ENCODE assay signal across 20 cellular contexts in the genomic region with DNA sequence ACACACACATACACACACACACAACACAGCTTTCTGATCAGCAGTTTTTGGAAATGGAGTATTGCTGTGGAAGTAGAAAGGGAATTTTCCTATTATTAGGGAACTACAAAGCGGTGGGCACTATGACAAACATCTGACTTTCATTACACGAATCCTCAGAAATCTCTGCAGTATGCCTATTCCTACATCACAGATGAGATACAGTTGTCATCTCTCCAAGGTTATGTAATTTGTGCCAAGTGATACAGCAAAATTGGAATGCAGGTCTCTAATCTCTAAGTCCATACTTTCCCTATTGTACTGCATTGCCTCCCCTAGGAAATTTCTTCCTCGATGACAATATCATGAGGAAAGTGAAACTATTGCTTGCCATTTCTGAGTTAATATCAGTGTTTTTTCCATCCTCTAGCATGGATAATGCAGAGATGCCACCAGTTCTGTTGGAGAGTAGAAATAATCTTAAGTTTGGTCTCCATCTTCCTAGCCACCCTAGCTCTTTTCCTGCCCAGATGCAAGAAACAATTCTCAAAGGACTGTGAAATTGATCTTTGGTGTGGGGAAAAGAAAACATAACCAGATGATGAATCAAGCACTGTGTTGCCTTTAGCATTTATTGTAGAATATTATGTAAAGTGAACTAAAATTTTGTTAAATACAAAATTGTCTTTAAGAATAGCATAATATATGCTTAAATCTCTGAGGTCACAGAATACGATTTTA.
DNase-seq lines count a peak whose midpoint lies in the region; ATAC-seq and TF ChIP-seq lines count a peak whose summit lies in the region.
"Had no signal": no experiment of that assay in that cellular context is flagged by ENCODE, and none has a peak within 500 bp of the region (broad histone marks: within the 10 kb centered on the region; RNA-seq: fewer than 3 reads in every experiment).

No MANE protein-coding gene starts in this region.

- H3K79me2 ChIP-seq in mammary epithelial cell (ENCODE audit: insufficient read depth, low read length), result no peaks in the 10 kb centered on the region

- DNase-seq in GM03348 (ENCODE audit: low spot score) (peak; percentile 21), amniotic stem cell (lab: John Stamatoyannopoulos, UW) (peak; percentile 19), fibroblast of gingiva (ENCODE audit: low read depth) (peak; percentile 52), skeletal muscle cell (ENCODE audit: low read depth) (peak; percentile 40), mammary epithelial cell (no peak), NCI-H1105 (lab: John Stamatoyannopoulos, UW) (no peak), SK-N-DZ (ENCODE audit: low spot score) (no peak)
- DNase-seq: activated CD4-positive, alpha-beta T cell treated with anti-CD3 and anti-CD28 coated beads, Interleukin-2, amount 50 U/mL, for 48 hours; activated naive CD4-positive, alpha-beta T cell treated with anti-CD3 and anti-CD28 coated beads for 36 hours; dorsolateral prefrontal cortex; HFFc6; left cardiac atrium; NCI-H2029; NCI-H748 treated with DMSO at 0.1 percent for 48 hours; sigmoid colon; stimulated activated naive CD8-positive, alpha-beta T cell treated with anti-CD3 and anti-CD28 coated beads, Interleukin-15, Interleukin-2, amounts not matched to agents 100 U/mL and 50 U/mL, for 24 hours had no signal

- no peak overlapping the region for H3K4me2 ChIP-seq in mammary epithelial cell (ENCODE audit: insufficient read depth, low read depth, low read length)
- H3K4me2 ChIP-seq: GM23338 had no signal

- H2AFZ ChIP-seq in mammary epithelial cell (ENCODE audit: low read depth, low read length), result no peak overlapping the region
- H2AFZ ChIP-seq: GM23338 had no signal

- no peak for ATAC-seq in GM18907 (IDR thresholded peaks at IDR 0.05; ENCODE audit: unreplicated experiment)
- ATAC-seq: activated CD4-positive, CD25-positive, alpha-beta regulatory T cell treated with anti-CD3 and anti-CD28 coated beads, Interleukin-2, amount 50 U/mL, for 24 hours; GM23338; left cardiac atrium; stimulated activated naive CD8-positive, alpha-beta T cell treated with anti-CD3 and anti-CD28 coated beads, Interleukin-15, Interleukin-2, amounts not matched to agents 100 U/mL and 50 U/mL, for 24 hours had no signal

- H4K20me1 ChIP-seq in mammary epithelial cell (ENCODE audit: insufficient read depth, low read length), result no peaks in the 10 kb centered on the region

- no peaks in the 10 kb centered on the region for H3K4me1 ChIP-seq in mammary epithelial cell (ENCODE audit: insufficient read depth, low read length)

- no peak overlapping the region for H3K9ac ChIP-seq in mammary epithelial cell (ENCODE audit: insufficient read depth, low read length)

- no peak for TF ChIP-seq CTCF in mammary epithelial cell (conservative IDR thresholded peaks at IDR 0.05 in 1 of 2, IDR thresholded peaks at IDR 0.05 in 1 of 2; ENCODE audit: extremely low read depth in 1 of 2, insufficient read depth in 1 of 2, low read depth in 1 of 2, low read length in 2 of 2)

- dilution Hi-C loops in mammary epithelial cell (cut with HindIII; ENCODE audit: low sequenced_read_pairs), result no loop called here

- no TSS peak for BruUV-seq in mammary epithelial cell (replicated peaks; lab: Mats Ljungman, UMichigan)

- H3K9me3 ChIP-seq in mammary epithelial cell (replicated peaks; ENCODE audit: insufficient read depth, low read length), result no peaks in the 10 kb centered on the region
- H3K9me3 ChIP-seq: sigmoid colon, thoracic aorta had no signal

- intact Hi-C loops in mammary epithelial cell (cut with micrococcal nuclease), result no loop called here

- no peaks in the 10 kb centered on the region for H3K36me3 ChIP-seq in mammary epithelial cell (ENCODE audit: insufficient read depth, low read length)
- H3K36me3 ChIP-seq: sigmoid colon, thoracic aorta had no signal

- WGBS in mammary epithelial cell (ENCODE audit: low coverage, missing lambda C conversion rate), result 62% methylated on average over 4 of the region's 4 CpGs

- H3K27ac ChIP-seq in mammary epithelial cell (ENCODE audit: insufficient read depth, low read depth, low read length), result no peak overlapping the region
- H3K27ac ChIP-seq: dorsolateral prefrontal cortex, sigmoid colon, thoracic aorta had no signal

- in situ Hi-C loops in mammary epithelial cell (cut with MboI; ENCODE audit: low sequenced_read_pairs in 2 of 2), result no loop called here

- CTCF ChIA-PET in mammary epithelial cell (lab: Charles Lee; ENCODE audit: low non-redundant PET), result no interaction called here

- no peaks in the 10 kb centered on the region for H3K27me3 ChIP-seq in mammary epithelial cell (ENCODE audit: insufficient read depth, low read length)
- H3K27me3 ChIP-seq: dorsolateral prefrontal cortex, sigmoid colon had no signal

- H3K4me3 ChIP-seq in skeletal muscle cell (ENCODE audit: low read depth, low read length) (no peak overlapping the region), mammary epithelial cell (replicated peaks in 1 of 3; ENCODE audit: insufficient read depth in 1 of 3, low read depth in 2 of 3, low read length in 3 of 3) (no peak overlapping the region)
- H3K4me3 ChIP-seq: dorsolateral prefrontal cortex, GM23338, sigmoid colon, thoracic aorta had no signal

Comparison
In these comparisons a context has a peak if more than half of its experiments do, and no peak if none do; other contexts are left out.
1. DNase-seq: peak in GM03348 (single experiment), amniotic stem cell (single experiment), fibroblast of gingiva (single experiment) and skeletal muscle cell (single experiment); none in mammary epithelial cell (single experiment), NCI-H1105 (single experiment) and SK-N-DZ (single experiment).